10 cellular contexts compared by ENCODE assay signal in genomic region chr1:42479621-42480020, GRCh38. TPM values are rescaled to one million over a fixed set of nuclear protein-coding genes. Genes with fewer than 3 reads are reported as not detected.
DNase-seq lines count a peak whose midpoint lies in the region; ATAC-seq and TF ChIP-seq lines count a peak whose summit lies in the region.
"Had no signal": no experiment of that assay in that cellular context is flagged by ENCODE, and none has a peak within 500 bp of the region (broad histone marks: within the 10 kb centered on the region; RNA-seq: fewer than 3 reads in every experiment).

No MANE protein-coding gene starts in this region.

- H3K27me3 Mint-ChIP-seq in endothelial cell (ENCODE audit: unreplicated experiment), result no peaks in the 10 kb centered on the region
- peaks cover 0 to 1% (median 0%) of the 10 kb centered on the region in 3 donors for H3K27me3 Mint-ChIP-seq in immature natural killer cell (ENCODE audit: low read depth in 3 of 3)
- H3K27me3 Mint-ChIP-seq in activated T-helper 2 cell treated with anti-CD3 and anti-CD28 coated beads, Interferon-gamma antibody, Interleukin-2, Interleukin-4, amounts not matched to agents 10 μg/mL and 5 μg/mL and 100 μg/mL, durations not matched to agents 14 hours and 24 hours and 36 hours (ENCODE audit: low read depth), result no peaks in the 10 kb centered on the region

- H3K9me3 Mint-ChIP-seq in endothelial cell (ENCODE audit: unreplicated experiment), result no peaks in the 10 kb centered on the region
- H3K9me3 Mint-ChIP-seq in immature natural killer cell, result no peaks in the 10 kb centered on the region
- H3K9me3 Mint-ChIP-seq in activated T-helper 2 cell treated with anti-CD3 and anti-CD28 coated beads, Interferon-gamma antibody, Interleukin-2, Interleukin-4, amounts not matched to agents 10 μg/mL and 5 μg/mL and 100 μg/mL, durations not matched to agents 14 hours and 24 hours and 36 hours, result no peaks in the 10 kb centered on the region

- H3K36me3 ChIP-seq in cardiac muscle cell (no peaks in the 10 kb centered on the region), heart right ventricle (peaks cover 0 to 32% (median 7%) of the 10 kb centered on the region in 9 donors)
- H3K36me3 ChIP-seq: neutrophil had no signal

- H3K27me3 ChIP-seq in cardiac muscle cell, result no peaks in the 10 kb centered on the region
- H3K27me3 ChIP-seq in heart right ventricle, result no peaks in the 10 kb centered on the region
- H3K27me3 ChIP-seq: neutrophil had no signal

- H3K4me1 Mint-ChIP-seq in endothelial cell (ENCODE audit: unreplicated experiment) (no peaks in the 10 kb centered on the region), immature natural killer cell (no peaks in the 10 kb centered on the region)
- no peaks in the 10 kb centered on the region for H3K4me1 Mint-ChIP-seq in activated T-helper 2 cell treated with anti-CD3 and anti-CD28 coated beads, Interferon-gamma antibody, Interleukin-2, Interleukin-4, amounts not matched to agents 10 μg/mL and 5 μg/mL and 100 μg/mL, durations not matched to agents 14 hours and 24 hours and 36 hours (ENCODE audit: low read depth)

- intact Hi-C loops in heart right ventricle (cut with DNase I), result no loop called here
- intact Hi-C loops in activated T-helper 2 cell treated with anti-CD3 and anti-CD28 coated beads, Interferon-gamma antibody, Interleukin-2, Interleukin-4, amounts not matched to agents 10 μg/mL and 5 μg/mL and 100 μg/mL, durations not matched to agents 14 hours and 24 hours and 36 hours (cut with micrococcal nuclease), result no loop called here

- H3K27ac ChIP-seq in cardiac muscle cell, result no peak overlapping the region
- no peak overlapping the region for H3K27ac ChIP-seq in heart right ventricle
- H3K27ac ChIP-seq: neutrophil had no signal

- H3K27ac Mint-ChIP-seq in endothelial cell (ENCODE audit: unreplicated experiment) (no peak overlapping the region), immature natural killer cell (no peak overlapping the region)
- no peak overlapping the region for H3K27ac Mint-ChIP-seq in activated T-helper 2 cell treated with anti-CD3 and anti-CD28 coated beads, Interferon-gamma antibody, Interleukin-2, Interleukin-4, amounts not matched to agents 10 μg/mL and 5 μg/mL and 100 μg/mL, durations not matched to agents 14 hours and 24 hours and 36 hours

- no peak overlapping the region for H3K4me3 Mint-ChIP-seq in endothelial cell (ENCODE audit: unreplicated experiment)
- H3K4me3 Mint-ChIP-seq in immature natural killer cell, result no peak overlapping the region
- no peak overlapping the region for H3K4me3 Mint-ChIP-seq in activated T-helper 2 cell treated with anti-CD3 and anti-CD28 coated beads, Interferon-gamma antibody, Interleukin-2, Interleukin-4, amounts not matched to agents 10 μg/mL and 5 μg/mL and 100 μg/mL, durations not matched to agents 14 hours and 24 hours and 36 hours (ENCODE audit: low read depth)

- DNase-seq in cardiac muscle cell (ENCODE audit: low read depth in 1 of 2, low spot score in 1 of 2), result peak in 1 of 2 donors; percentile 11
- no peak for DNase-seq in heart right ventricle
- DNase-seq in NCI-H526 treated with DMSO at 0.1 percent for 48 hours (lab: John Stamatoyannopoulos, UW), result peak; percentile 24
- DNase-seq in endothelial cell (ENCODE audit: low spot score), result no peak
- no peak for DNase-seq in immature natural killer cell
- no peak for DNase-seq in GM13976 (ENCODE audit: low spot score)
- DNase-seq in activated T-helper 2 cell treated with anti-CD3 and anti-CD28 coated beads, Interferon-gamma antibody, Interleukin-2, Interleukin-4, amounts not matched to agents 10 μg/mL and 5 μg/mL and 100 μg/mL, durations not matched to agents 14 hours and 24 hours and 36 hours (ENCODE audit: low spot score), result no peak
- DNase-seq: C1 segment of cervical spinal cord had no signal

- ATAC-seq in heart right ventricle, result no peak
- ATAC-seq in HG02798 (IDR thresholded peaks at IDR 0.05; ENCODE audit: poor library complexity, unreplicated experiment), result no peak

- H3K9me3 ChIP-seq in cardiac muscle cell (ENCODE audit: low read depth) (no peaks in the 10 kb centered on the region), heart right ventricle (no peaks in the 10 kb centered on the region)
- H3K9me3 ChIP-seq: neutrophil had no signal

- H3K4me3 ChIP-seq in cardiac muscle cell (no peak overlapping the region), heart right ventricle (no peak overlapping the region)

- H3K36me3 Mint-ChIP-seq in endothelial cell (ENCODE audit: low read depth, unreplicated experiment) (no peaks in the 10 kb centered on the region), immature natural killer cell (peaks cover 12 to 14% (median 13%) of the 10 kb centered on the region in 3 donors)
- no peaks in the 10 kb centered on the region for H3K36me3 Mint-ChIP-seq in activated T-helper 2 cell treated with anti-CD3 and anti-CD28 coated beads, Interferon-gamma antibody, Interleukin-2, Interleukin-4, amounts not matched to agents 10 μg/mL and 5 μg/mL and 100 μg/mL, durations not matched to agents 14 hours and 24 hours and 36 hours (ENCODE audit: low read depth)

- in situ Hi-C loops in GM13976 (cut with MboI; ENCODE audit: low sequenced_read_pairs, unreplicated experiment), result no loop called here

- TF ChIP-seq CTCF in cardiac muscle cell (IDR thresholded peaks at IDR 0.05; ENCODE audit: low read depth, low read length) (peak; percentile 7), heart right ventricle (IDR thresholded peaks at IDR 0.05) (no peak), endothelial cell (IDR thresholded peaks at IDR 0.05; ENCODE audit: unreplicated experiment) (peak; percentile 46), GM13976 (IDR thresholded peaks at IDR 0.05; ENCODE audit: borderline replicate concordance, control extremely low read depth, extremely low read depth, insufficient read depth, missing control alignments) (no peak)

- 50 to 65% methylated on average over 4 of the region's 4 CpGs for WGBS in heart right ventricle, 2 donors

- H3K4me1 ChIP-seq in cardiac muscle cell (ENCODE audit: low read depth) (no peaks in the 10 kb centered on the region), heart right ventricle (peaks cover 0 to 7% (median 0%) of the 10 kb centered on the region in 9 donors)

RNA-seq across cellular contexts. Expression of gene CCDC30, which starts 16.5 kb away (rescaled TPM):
- 1.8 and 3.2 TPM in 2 replicates for total RNA-seq in cardiac muscle cell
- polyA plus RNA-seq in cardiac muscle cell, result 4.2 and 7.1 TPM in 2 replicates
- total RNA-seq in heart right ventricle, result 1 to 10 TPM in 8 of 10 donors, under 1 TPM in 2; 0.70 to 3.2 (median 1.4) TPM
- under 1 TPM; 0.38 to 0.73 TPM for polyA plus RNA-seq in heart right ventricle
- total RNA-seq in endothelial cell (ENCODE audit: unreplicated experiment), result 3.4 TPM
- 1 to 10 TPM in 2 of 3 donors, not detected in 1; 2.7 TPM for polyA plus RNA-seq in immature natural killer cell
- 1.7 and 2.3 TPM in 2 replicates for total RNA-seq in activated T-helper 2 cell treated with anti-CD3 and anti-CD28 coated beads, Interferon-gamma antibody, Interleukin-2, Interleukin-4, amounts not matched to agents 10 μg/mL and 5 μg/mL and 100 μg/mL, durations not matched to agents 14 hours and 24 hours and 36 hours

RNA-seq across cellular contexts. Expression of gene PPCS, which starts 23.3 kb away (rescaled TPM):
- total RNA-seq in cardiac muscle cell (54.5 and 144 TPM in 2 replicates), heart right ventricle (10 to 100 TPM; 33.2 to 50.0 (median 40.1) TPM), endothelial cell (ENCODE audit: unreplicated experiment) (32.2 TPM)
- polyA plus RNA-seq in cardiac muscle cell (93.4 and 102 TPM in 2 replicates), heart right ventricle (10 to 100 TPM; 43.5 to 45.8 TPM), immature natural killer cell (100 to 1,000 TPM; 119 to 175 (median 129) TPM)
- 41.4 and 41.8 TPM in 2 replicates for total RNA-seq in activated T-helper 2 cell treated with anti-CD3 and anti-CD28 coated beads, Interferon-gamma antibody, Interleukin-2, Interleukin-4, amounts not matched to agents 10 μg/mL and 5 μg/mL and 100 μg/mL, durations not matched to agents 14 hours and 24 hours and 36 hours

RNA-seq across cellular contexts. Expression of gene ZMYND12, which starts 23.8 kb away (rescaled TPM):
- 0.39 and 1.1 TPM in 2 replicates for total RNA-seq in cardiac muscle cell
- 0.21 and 1.9 TPM in 2 replicates for polyA plus RNA-seq in cardiac muscle cell
- 1 to 10 TPM in 9 of 10 donors, under 1 TPM in 1; 0.52 to 5.9 (median 2.9) TPM for total RNA-seq in heart right ventricle
- polyA plus RNA-seq in heart right ventricle, result under 1 TPM; 0.38 to 0.51 TPM
- 1.1 TPM for total RNA-seq in endothelial cell (ENCODE audit: unreplicated experiment)
- under 1 TPM in 1 of 3 donors, not detected in 2; 0.39 TPM for polyA plus RNA-seq in immature natural killer cell
- total RNA-seq in activated T-helper 2 cell treated with anti-CD3 and anti-CD28 coated beads, Interferon-gamma antibody, Interleukin-2, Interleukin-4, amounts not matched to agents 10 μg/mL and 5 μg/mL and 100 μg/mL, durations not matched to agents 14 hours and 24 hours and 36 hours, result 0.11 and 0.28 TPM in 2 replicates

Comparison
In these comparisons a context has a peak if more than half of its experiments do, and no peak if none do; other contexts are left out.
1. CTCF ChIP-seq: peak in cardiac muscle cell (single experiment) and endothelial cell (single experiment); none in heart right ventricle (0 of 9) and GM13976 (single experiment).